12 cellular contexts compared by ENCODE assay signal in genomic region chr9:88198346-88198807, GRCh38.
DNase-seq lines count a peak whose midpoint lies in the region; ATAC-seq and TF ChIP-seq lines count a peak whose summit lies in the region.
"Had no signal": no experiment of that assay in that cellular context is flagged by ENCODE, and none has a peak within 500 bp of the region (broad histone marks: within the 10 kb centered on the region; RNA-seq: fewer than 3 reads in every experiment).

No MANE protein-coding gene starts in this region.

- intact Hi-C loops in uterus (cut with DNase I; ENCODE audit: low total_unique reads), result no loop called here

- DNase-seq in SIG-M5 treated with dmso at 0.1 percent for 504 hours (lab: John Stamatoyannopoulos, UW; ENCODE audit: unreplicated experiment) (peak; percentile 24), SIG-M5 (lab: John Stamatoyannopoulos, UW) (no peak), astrocyte of the cerebellum (ENCODE audit: low read depth) (peak; percentile 19), left kidney (ENCODE audit: low read depth, low spot score) (peak; percentile 37), uterus (peak; percentile 32 to 36), occipital lobe (lab: John Stamatoyannopoulos, UW) (no peak), NCI-H2107 treated with DMSO at 0.1 percent for 48 hours (lab: John Stamatoyannopoulos, UW; ENCODE audit: unreplicated experiment) (no peak)
- DNase-seq: activated CD4-positive, alpha-beta T cell treated with anti-CD3 and anti-CD28 coated beads, Interleukin-2, amount 10 ng/mL, durations not matched to agents 24 days and 14 days; dermis blood vessel endothelial cell; naive thymus-derived CD8-positive, alpha-beta T cell; NCI-H1105 had no signal

- H3K27me3 ChIP-seq in uterus, result no peaks in the 10 kb centered on the region

- TF ChIP-seq POLR2A in uterus (IDR thresholded peaks at IDR 0.05), result no peak

- no peaks in the 10 kb centered on the region for H3K9me3 ChIP-seq in uterus

- H3K4me1 ChIP-seq in uterus, result no peaks in the 10 kb centered on the region

- in situ Hi-C loops in astrocyte of the cerebellum (cut with HindIII; ENCODE audit: low sequenced_read_pairs), result no loop called here

- no peak overlapping the region for H3K4me3 ChIP-seq in astrocyte of the cerebellum (ENCODE audit: low read depth, low read length)
- peak overlapping the region; percentile 21 to 35 for H3K4me3 ChIP-seq in uterus

- no peaks in the 10 kb centered on the region for H3K36me3 ChIP-seq in uterus

- ATAC-seq in HG03039 (IDR thresholded peaks at IDR 0.05; ENCODE audit: unreplicated experiment), result no peak
- ATAC-seq: naive thymus-derived CD8-positive, alpha-beta T cell had no signal

- peak overlapping the region; percentile 67 to 71 for H3K27ac ChIP-seq in uterus

- TF ChIP-seq CTCF in astrocyte of the cerebellum (IDR thresholded peaks at IDR 0.05; ENCODE audit: low read depth, low read length, missing control alignments) (no peak), uterus (IDR thresholded peaks at IDR 0.05) (no peak)

Comparison
In these comparisons a context has a peak if more than half of its experiments do, and no peak if none do; other contexts are left out.
1. DNase-seq: peak in SIG-M5 treated with dmso at 0.1 percent for 504 hours (single experiment), astrocyte of the cerebellum (single experiment), left kidney (single experiment) and uterus (2 of 2); none in SIG-M5 (single experiment), occipital lobe (single experiment) and NCI-H2107 treated with DMSO at 0.1 percent for 48 hours (single experiment).